10 cellular contexts compared by ENCODE assay signal in the genomic region with DNA sequence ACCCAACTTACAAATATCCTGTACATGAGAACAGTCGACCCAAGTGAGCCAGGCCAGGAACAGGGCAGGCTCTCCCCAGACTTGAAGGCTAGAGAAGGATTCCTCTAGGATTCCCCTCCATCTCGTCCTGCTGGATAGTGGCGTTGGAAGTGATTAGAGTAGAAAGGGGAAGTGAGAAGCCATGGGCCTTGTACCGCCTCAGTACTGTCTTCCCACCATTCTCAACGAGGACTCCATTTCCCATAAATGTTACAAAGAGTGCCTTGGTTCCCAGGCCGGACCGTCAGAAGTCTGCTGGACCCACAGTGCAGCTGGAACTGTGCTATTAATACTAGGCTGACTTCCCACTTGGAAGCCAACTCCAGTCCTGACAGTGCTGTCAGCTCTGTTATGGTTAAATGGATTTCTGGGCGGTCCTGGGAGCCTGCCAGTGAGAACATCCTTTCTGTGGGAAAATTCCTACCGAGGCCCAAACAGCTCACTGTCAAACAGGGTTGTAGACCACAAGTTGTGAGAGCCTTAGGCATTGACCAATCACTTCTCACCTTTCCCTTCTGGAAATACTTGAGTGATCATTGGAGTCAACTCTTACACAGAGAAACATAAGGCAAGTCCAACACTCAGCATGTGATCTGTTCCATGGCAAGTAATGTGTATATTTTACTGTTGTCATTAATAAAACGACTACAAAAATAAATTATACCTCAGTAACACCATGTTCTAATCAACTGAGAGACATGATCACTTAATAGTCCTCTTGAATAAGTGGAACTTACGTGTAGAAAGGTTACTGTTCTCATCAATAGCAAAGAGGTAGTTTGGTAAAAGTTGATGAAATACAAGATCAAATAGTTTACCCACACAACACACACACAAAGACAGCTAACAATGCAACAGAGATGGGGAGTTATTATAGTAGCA. TPM values are rescaled to one million over a fixed set of nuclear protein-coding genes. Genes with fewer than 3 reads are reported as not detected.
DNase-seq lines count a peak whose midpoint lies in the region; ATAC-seq and TF ChIP-seq lines count a peak whose summit lies in the region.
"Had no signal": no experiment of that assay in that cellular context is flagged by ENCODE, and none has a peak within 500 bp of the region (broad histone marks: within the 10 kb centered on the region; RNA-seq: fewer than 3 reads in every experiment).

No MANE protein-coding gene starts in this region.

- H3K4me3 Mint-ChIP-seq in activated T-cell treated with anti-CD3 and anti-CD28 coated beads, Interleukin-2, amount 50 U/mL, for 4 hours: no peak overlapping the region

- WGBS in transverse colon (ENCODE audit: low coverage in 1 of 2), 2 donors: 44 to 56% methylated on average over 2 to 11 of the region's 11 CpGs

- H3K27me3 ChIP-seq in Peyer's patch: no peaks in the 10 kb centered on the region
- no peaks in the 10 kb centered on the region for H3K27me3 ChIP-seq in transverse colon

- no peaks in the 10 kb centered on the region for H3K36me3 ChIP-seq in Peyer's patch
- H3K36me3 ChIP-seq in transverse colon: no peaks in the 10 kb centered on the region

- peak overlapping the region in 1 of 4 donors; percentile 6 for H3K4me3 ChIP-seq in Peyer's patch
- no peak overlapping the region for H3K4me3 ChIP-seq in transverse colon

- no peaks in the 10 kb centered on the region for H3K27me3 Mint-ChIP-seq in activated T-cell treated with anti-CD3 and anti-CD28 coated beads, Interleukin-2, amount 50 U/mL, for 4 hours (ENCODE audit: low read depth)

- H3K4me1 Mint-ChIP-seq in activated T-cell treated with anti-CD3 and anti-CD28 coated beads, Interleukin-2, amount 50 U/mL, for 4 hours (ENCODE audit: low read depth): no peaks in the 10 kb centered on the region

- ATAC-seq in GM21529 (IDR thresholded peaks at IDR 0.05; ENCODE audit: unreplicated experiment) (peak; percentile 46), left ventricle myocardium superior (peak; percentile 94), GM21717 (IDR thresholded peaks at IDR 0.05; ENCODE audit: unreplicated experiment) (no peak)
- ATAC-seq in activated T-cell treated with anti-CD3 and anti-CD28 coated beads, Interleukin-2, amount 50 U/mL, for 4 hours: no peak
- ATAC-seq: HCT116 had no signal

- in situ Hi-C loops in transverse colon (cut with MboI; ENCODE audit: low pct_ligation_motif_present in 1 of 4, low pct_unique_long_range_greater_than_20kb in 1 of 4, low sequenced_read_pairs in 3 of 4): no loop called here

- H3K9me3 Mint-ChIP-seq in activated T-cell treated with anti-CD3 and anti-CD28 coated beads, Interleukin-2, amount 50 U/mL, for 4 hours: no peaks in the 10 kb centered on the region

- no peaks in the 10 kb centered on the region for H3K4me1 ChIP-seq in Peyer's patch
- H3K4me1 ChIP-seq in transverse colon: no peaks in the 10 kb centered on the region

- DNase-seq in Peyer's patch (peak in 2 of 3 donors; percentile 17 to 58), left ventricle myocardium superior (peak; percentile 63), transverse colon (peak; percentile 53), activated gamma-delta T cell treated with Interleukin-2 at 50 U/mL for 16 hours (no peak), posterior cingulate gyrus (no peak)
- no peak for DNase-seq in activated T-cell treated with anti-CD3 and anti-CD28 coated beads, Interleukin-2, amount 50 U/mL, for 4 hours

- H3K27ac ChIP-seq in Peyer's patch: peak overlapping the region; percentile 68 to 76 (median 70)
- H3K27ac ChIP-seq in transverse colon: peak overlapping the region; percentile 60 to 80 (median 77)

- intact Hi-C loops in left ventricle myocardium superior (cut with micrococcal nuclease) (no loop called here), transverse colon (cut with DNase I; ENCODE audit: low total_unique reads) (no loop called here), posterior cingulate gyrus (cut with DNase I) (no loop called here)

- no peak for TF ChIP-seq CTCF in Peyer's patch (IDR thresholded peaks at IDR 0.05)
- TF ChIP-seq CTCF in transverse colon (IDR thresholded peaks at IDR 0.05): no peak

- TF ChIP-seq POLR2A in Peyer's patch (IDR thresholded peaks at IDR 0.05) (no peak), transverse colon (IDR thresholded peaks at IDR 0.05) (no peak)

- TF ChIP-seq EP300 in transverse colon (IDR thresholded peaks at IDR 0.05; ENCODE audit: low read depth): no peak

- no peaks in the 10 kb centered on the region for H3K36me3 Mint-ChIP-seq in activated T-cell treated with anti-CD3 and anti-CD28 coated beads, Interleukin-2, amount 50 U/mL, for 4 hours (ENCODE audit: insufficient read depth)

- H3K9me3 ChIP-seq in Peyer's patch (no peaks in the 10 kb centered on the region), transverse colon (no peaks in the 10 kb centered on the region)

RNA-seq across cellular contexts. Expression of a gene that starts 58.4 kb away (rescaled TPM):
- not detected for total RNA-seq in Peyer's patch
- total RNA-seq in left ventricle myocardium superior: not detected
- total RNA-seq in transverse colon: not detected
- not detected for total RNA-seq in activated T-cell treated with anti-CD3 and anti-CD28 coated beads, Interleukin-2, amount 50 U/mL, for 4 hours
- total RNA-seq: glomerular endothelial cell had no signal

Comparison
In these comparisons a context has a peak if more than half of its experiments do, and no peak if none do; other contexts are left out.
1. ATAC-seq: peak in GM21529 (single experiment) and left ventricle myocardium superior (single experiment); none in activated T-cell treated with anti-CD3 and anti-CD28 coated beads, Interleukin-2, amount 50 U/mL, for 4 hours (0 of 2) and GM21717 (single experiment).
2. DNase-seq: peak in Peyer's patch (2 of 3), left ventricle myocardium superior (single experiment) and transverse colon (single experiment); none in activated gamma-delta T cell treated with Interleukin-2 at 50 U/mL for 16 hours (single experiment), activated T-cell treated with anti-CD3 and anti-CD28 coated beads, Interleukin-2, amount 50 U/mL, for 4 hours (single experiment) and posterior cingulate gyrus (0 of 10).